ENCODE assay signal across 1 cellular context in the genomic region with DNA sequence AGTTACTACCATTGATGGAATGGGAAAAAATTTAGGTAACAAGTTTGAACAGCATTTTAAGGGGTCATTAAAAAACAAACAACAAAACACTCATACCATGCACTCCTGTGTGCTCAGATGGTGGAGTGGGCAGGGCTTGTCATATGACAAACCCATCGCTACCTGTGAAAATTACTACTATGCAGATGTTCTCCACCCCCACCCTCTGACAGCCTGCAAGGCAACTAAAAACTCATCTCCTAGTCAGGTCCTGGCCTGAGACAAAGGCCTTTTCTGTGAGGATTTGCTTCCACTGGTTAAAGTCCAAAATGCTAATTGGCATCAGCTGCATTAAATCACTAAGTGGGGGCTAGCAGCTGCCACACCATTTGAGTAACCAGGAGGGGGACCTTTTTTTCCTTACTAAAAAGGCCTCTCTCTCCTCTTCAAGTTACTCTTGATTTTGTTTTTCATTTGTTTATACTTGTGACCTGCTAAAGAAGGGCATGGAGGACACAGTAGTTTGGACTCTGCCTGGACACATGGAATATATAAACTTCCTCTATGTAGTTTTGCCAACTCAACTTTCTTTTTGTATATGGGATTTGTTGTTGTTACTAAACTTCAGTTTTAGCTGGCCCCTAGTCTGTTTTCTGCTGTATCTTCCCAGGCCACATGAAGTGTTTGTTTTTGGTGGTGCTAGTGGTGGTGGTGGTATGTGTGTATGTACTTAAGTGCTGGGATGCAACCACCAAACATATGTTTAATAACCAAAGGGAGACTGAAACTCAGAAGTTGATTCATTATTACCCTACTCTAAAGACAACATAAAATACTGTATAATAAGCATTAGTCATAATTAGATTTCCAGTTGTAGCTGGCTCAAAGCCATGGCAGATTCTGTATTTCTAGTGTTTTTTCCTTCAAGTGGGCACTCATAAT.
TF ChIP-seq lines count a peak whose summit lies in the region.

No MANE protein-coding gene starts in this region.

TF ChIP-seq in HepG2, 621 proteins besides CTCF, POLR2A, EP300 and RAD21 (continued from another document and continues in another):
- TF ChIP-seq, protein P1, sequence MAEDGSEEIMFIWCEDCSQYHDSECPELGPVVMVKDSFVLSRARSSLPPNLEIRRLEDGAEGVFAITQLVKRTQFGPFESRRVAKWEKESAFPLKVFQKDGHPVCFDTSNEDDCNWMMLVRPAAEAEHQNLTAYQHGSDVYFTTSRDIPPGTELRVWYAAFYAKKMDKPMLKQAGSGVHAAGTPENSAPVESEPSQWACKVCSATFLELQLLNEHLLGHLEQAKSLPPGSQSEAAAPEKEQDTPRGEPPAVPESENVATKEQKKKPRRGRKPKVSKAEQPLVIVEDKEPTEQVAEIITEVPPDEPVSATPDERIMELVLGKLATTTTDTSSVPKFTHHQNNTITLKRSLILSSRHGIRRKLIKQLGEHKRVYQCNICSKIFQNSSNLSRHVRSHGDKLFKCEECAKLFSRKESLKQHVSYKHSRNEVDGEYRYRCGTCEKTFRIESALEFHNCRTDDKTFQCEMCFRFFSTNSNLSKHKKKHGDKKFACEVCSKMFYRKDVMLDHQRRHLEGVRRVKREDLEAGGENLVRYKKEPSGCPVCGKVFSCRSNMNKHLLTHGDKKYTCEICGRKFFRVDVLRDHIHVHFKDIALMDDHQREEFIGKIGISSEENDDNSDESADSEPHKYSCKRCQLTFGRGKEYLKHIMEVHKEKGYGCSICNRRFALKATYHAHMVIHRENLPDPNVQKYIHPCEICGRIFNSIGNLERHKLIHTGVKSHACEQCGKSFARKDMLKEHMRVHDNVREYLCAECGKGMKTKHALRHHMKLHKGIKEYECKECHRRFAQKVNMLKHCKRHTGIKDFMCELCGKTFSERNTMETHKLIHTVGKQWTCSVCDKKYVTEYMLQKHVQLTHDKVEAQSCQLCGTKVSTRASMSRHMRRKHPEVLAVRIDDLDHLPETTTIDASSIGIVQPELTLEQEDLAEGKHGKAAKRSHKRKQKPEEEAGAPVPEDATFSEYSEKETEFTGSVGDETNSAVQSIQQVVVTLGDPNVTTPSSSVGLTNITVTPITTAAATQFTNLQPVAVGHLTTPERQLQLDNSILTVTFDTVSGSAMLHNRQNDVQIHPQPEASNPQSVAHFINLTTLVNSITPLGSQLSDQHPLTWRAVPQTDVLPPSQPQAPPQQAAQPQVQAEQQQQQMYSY (CRISPR knock-in tag; IDR thresholded peaks at IDR 0.05): no peak
- TF ChIP-seq, protein P2, sequence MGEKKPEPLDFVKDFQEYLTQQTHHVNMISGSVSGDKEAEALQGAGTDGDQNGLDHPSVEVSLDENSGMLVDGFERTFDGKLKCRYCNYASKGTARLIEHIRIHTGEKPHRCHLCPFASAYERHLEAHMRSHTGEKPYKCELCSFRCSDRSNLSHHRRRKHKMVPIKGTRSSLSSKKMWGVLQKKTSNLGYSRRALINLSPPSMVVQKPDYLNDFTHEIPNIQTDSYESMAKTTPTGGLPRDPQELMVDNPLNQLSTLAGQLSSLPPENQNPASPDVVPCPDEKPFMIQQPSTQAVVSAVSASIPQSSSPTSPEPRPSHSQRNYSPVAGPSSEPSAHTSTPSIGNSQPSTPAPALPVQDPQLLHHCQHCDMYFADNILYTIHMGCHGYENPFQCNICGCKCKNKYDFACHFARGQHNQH (CRISPR knock-in tag; IDR thresholded peaks at IDR 0.05): no peak
- TF ChIP-seq PAX8 (CRISPR knock-in tag; IDR thresholded peaks at IDR 0.05; ENCODE audit: borderline replicate concordance) (no peak), ZNF703 (CRISPR knock-in tag; IDR thresholded peaks at IDR 0.05; ENCODE audit: borderline replicate concordance) (no peak), ZNF446 (CRISPR knock-in tag; IDR thresholded peaks at IDR 0.05) (no peak), ETV5 (CRISPR knock-in tag; IDR thresholded peaks at IDR 0.05; ENCODE audit: borderline replicate concordance) (no peak), ZNF577 (CRISPR knock-in tag; IDR thresholded peaks at IDR 0.05; ENCODE audit: borderline replicate concordance, low read depth) (no peak), PHF21A (CRISPR knock-in tag; IDR thresholded peaks at IDR 0.05) (peak; percentile 58; the same call in 1 of the 2 replicates), ZNF230 (CRISPR knock-in tag; IDR thresholded peaks at IDR 0.05) (no peak), SOX5 (CRISPR knock-in tag; IDR thresholded peaks at IDR 0.05; ENCODE audit: borderline replicate concordance) (peak; percentile 64; the same call in 1 of the 2 replicates), ZNF614 (CRISPR knock-in tag; IDR thresholded peaks at IDR 0.05; ENCODE audit: borderline replicate concordance) (peak; percentile 18; the same call in 1 of the 2 replicates), ELF4 (CRISPR knock-in tag; IDR thresholded peaks at IDR 0.05; ENCODE audit: borderline replicate concordance) (0 out of 2 replicates have a peak, but pooled peaks have one; percentile 32), MIXL1 (CRISPR knock-in tag; IDR thresholded peaks at IDR 0.05) (peak; percentile 65; the same call in 1 of the 2 replicates), NFRKB (IDR thresholded peaks at IDR 0.05) (no peak), ATF1 (CRISPR knock-in tag; IDR thresholded peaks at IDR 0.05) (peak; percentile 50; the same call in 1 of the 2 replicates), RAD51 (IDR thresholded peaks at IDR 0.05; ENCODE audit: borderline replicate concordance) (no peak), NCOR1 (IDR thresholded peaks at IDR 0.05; ENCODE audit: borderline replicate concordance, low read length) (peak; percentile 72; the same call in 1 of the 2 replicates), SOX13 (IDR thresholded peaks at IDR 0.05) (no peak), SOX13 (CRISPR knock-in tag; conservative IDR thresholded peaks at IDR 0.05 in 1 of 2, IDR thresholded peaks at IDR 0.05 in 1 of 2) (peak in 1 of 2 experiments; percentile 69; a peak in 1 of 4 replicates), ZNF12 (CRISPR knock-in tag; IDR thresholded peaks at IDR 0.05) (no peak), ZSCAN22 (CRISPR knock-in tag; IDR thresholded peaks at IDR 0.05) (peak; percentile 52; the same call in 1 of the 2 replicates), JARID2 (CRISPR knock-in tag; IDR thresholded peaks at IDR 0.05; ENCODE audit: insufficient replicate concordance) (no peak), HDAC6 (IDR thresholded peaks at IDR 0.05; ENCODE audit: low read depth, low read length) (no peak), CREB1 (IDR thresholded peaks at IDR 0.05) (peak; percentile 39; the same call in 1 of the 2 replicates), CREB1 (CRISPR knock-in tag; IDR thresholded peaks at IDR 0.05) (peak; percentile 36), ZZZ3 (CRISPR knock-in tag; IDR thresholded peaks at IDR 0.05; ENCODE audit: borderline replicate concordance) (no peak), MAZ (IDR thresholded peaks at IDR 0.05; ENCODE audit: borderline replicate concordance, low read depth, low read length) (no peak), MAZ (CRISPR knock-in tag; IDR thresholded peaks at IDR 0.05; ENCODE audit: low read depth) (no peak), POGZ (CRISPR knock-in tag; IDR thresholded peaks at IDR 0.05) (no peak), XBP1 (CRISPR knock-in tag; IDR thresholded peaks at IDR 0.05) (no peak), RBM22 (optimal IDR thresholded peaks at IDR 0.05; ENCODE audit: low read length) (peak; percentile 71), CENPT (CRISPR knock-in tag; IDR thresholded peaks at IDR 0.05; ENCODE audit: low read depth) (no peak), HOXA7 (CRISPR knock-in tag; IDR thresholded peaks at IDR 0.05) (no peak), U2AF2 (IDR thresholded peaks at IDR 0.05; ENCODE audit: low read depth, low read length) (no peak)
- TF ChIP-seq, protein P3, sequence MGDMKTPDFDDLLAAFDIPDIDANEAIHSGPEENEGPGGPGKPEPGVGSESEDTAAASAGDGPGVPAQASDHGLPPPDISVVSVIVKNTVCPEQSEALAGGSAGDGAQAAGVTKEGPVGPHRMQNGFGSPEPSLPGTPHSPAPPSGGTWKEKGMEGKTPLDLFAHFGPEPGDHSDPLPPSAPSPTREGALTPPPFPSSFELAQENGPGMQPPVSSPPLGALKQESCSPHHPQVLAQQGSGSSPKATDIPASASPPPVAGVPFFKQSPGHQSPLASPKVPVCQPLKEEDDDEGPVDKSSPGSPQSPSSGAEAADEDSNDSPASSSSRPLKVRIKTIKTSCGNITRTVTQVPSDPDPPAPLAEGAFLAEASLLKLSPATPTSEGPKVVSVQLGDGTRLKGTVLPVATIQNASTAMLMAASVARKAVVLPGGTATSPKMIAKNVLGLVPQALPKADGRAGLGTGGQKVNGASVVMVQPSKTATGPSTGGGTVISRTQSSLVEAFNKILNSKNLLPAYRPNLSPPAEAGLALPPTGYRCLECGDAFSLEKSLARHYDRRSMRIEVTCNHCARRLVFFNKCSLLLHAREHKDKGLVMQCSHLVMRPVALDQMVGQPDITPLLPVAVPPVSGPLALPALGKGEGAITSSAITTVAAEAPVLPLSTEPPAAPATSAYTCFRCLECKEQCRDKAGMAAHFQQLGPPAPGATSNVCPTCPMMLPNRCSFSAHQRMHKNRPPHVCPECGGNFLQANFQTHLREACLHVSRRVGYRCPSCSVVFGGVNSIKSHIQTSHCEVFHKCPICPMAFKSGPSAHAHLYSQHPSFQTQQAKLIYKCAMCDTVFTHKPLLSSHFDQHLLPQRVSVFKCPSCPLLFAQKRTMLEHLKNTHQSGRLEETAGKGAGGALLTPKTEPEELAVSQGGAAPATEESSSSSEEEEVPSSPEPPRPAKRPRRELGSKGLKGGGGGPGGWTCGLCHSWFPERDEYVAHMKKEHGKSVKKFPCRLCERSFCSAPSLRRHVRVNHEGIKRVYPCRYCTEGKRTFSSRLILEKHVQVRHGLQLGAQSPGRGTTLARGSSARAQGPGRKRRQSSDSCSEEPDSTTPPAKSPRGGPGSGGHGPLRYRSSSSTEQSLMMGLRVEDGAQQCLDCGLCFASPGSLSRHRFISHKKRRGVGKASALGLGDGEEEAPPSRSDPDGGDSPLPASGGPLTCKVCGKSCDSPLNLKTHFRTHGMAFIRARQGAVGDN (CRISPR knock-in tag; IDR thresholded peaks at IDR 0.05): no peak
- TF ChIP-seq, protein P4, sequence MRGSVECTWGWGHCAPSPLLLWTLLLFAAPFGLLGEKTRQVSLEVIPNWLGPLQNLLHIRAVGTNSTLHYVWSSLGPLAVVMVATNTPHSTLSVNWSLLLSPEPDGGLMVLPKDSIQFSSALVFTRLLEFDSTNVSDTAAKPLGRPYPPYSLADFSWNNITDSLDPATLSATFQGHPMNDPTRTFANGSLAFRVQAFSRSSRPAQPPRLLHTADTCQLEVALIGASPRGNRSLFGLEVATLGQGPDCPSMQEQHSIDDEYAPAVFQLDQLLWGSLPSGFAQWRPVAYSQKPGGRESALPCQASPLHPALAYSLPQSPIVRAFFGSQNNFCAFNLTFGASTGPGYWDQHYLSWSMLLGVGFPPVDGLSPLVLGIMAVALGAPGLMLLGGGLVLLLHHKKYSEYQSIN (CRISPR knock-in tag; IDR thresholded peaks at IDR 0.05; ENCODE audit: borderline replicate concordance): no peak
- TF ChIP-seq, protein P5, sequence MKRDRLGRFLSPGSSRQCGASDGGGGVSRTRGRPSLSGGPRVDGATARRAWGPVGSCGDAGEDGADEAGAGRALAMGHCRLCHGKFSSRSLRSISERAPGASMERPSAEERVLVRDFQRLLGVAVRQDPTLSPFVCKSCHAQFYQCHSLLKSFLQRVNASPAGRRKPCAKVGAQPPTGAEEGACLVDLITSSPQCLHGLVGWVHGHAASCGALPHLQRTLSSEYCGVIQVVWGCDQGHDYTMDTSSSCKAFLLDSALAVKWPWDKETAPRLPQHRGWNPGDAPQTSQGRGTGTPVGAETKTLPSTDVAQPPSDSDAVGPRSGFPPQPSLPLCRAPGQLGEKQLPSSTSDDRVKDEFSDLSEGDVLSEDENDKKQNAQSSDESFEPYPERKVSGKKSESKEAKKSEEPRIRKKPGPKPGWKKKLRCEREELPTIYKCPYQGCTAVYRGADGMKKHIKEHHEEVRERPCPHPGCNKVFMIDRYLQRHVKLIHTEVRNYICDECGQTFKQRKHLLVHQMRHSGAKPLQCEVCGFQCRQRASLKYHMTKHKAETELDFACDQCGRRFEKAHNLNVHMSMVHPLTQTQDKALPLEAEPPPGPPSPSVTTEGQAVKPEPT (CRISPR knock-in tag; IDR thresholded peaks at IDR 0.05; ENCODE audit: low read depth): no peak
- TF ChIP-seq, protein P6, sequence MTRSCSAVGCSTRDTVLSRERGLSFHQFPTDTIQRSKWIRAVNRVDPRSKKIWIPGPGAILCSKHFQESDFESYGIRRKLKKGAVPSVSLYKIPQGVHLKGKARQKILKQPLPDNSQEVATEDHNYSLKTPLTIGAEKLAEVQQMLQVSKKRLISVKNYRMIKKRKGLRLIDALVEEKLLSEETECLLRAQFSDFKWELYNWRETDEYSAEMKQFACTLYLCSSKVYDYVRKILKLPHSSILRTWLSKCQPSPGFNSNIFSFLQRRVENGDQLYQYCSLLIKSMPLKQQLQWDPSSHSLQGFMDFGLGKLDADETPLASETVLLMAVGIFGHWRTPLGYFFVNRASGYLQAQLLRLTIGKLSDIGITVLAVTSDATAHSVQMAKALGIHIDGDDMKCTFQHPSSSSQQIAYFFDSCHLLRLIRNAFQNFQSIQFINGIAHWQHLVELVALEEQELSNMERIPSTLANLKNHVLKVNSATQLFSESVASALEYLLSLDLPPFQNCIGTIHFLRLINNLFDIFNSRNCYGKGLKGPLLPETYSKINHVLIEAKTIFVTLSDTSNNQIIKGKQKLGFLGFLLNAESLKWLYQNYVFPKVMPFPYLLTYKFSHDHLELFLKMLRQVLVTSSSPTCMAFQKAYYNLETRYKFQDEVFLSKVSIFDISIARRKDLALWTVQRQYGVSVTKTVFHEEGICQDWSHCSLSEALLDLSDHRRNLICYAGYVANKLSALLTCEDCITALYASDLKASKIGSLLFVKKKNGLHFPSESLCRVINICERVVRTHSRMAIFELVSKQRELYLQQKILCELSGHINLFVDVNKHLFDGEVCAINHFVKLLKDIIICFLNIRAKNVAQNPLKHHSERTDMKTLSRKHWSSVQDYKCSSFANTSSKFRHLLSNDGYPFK (CRISPR knock-in tag; IDR thresholded peaks at IDR 0.05; ENCODE audit: borderline replicate concordance): no peak
- TF ChIP-seq, protein P7, sequence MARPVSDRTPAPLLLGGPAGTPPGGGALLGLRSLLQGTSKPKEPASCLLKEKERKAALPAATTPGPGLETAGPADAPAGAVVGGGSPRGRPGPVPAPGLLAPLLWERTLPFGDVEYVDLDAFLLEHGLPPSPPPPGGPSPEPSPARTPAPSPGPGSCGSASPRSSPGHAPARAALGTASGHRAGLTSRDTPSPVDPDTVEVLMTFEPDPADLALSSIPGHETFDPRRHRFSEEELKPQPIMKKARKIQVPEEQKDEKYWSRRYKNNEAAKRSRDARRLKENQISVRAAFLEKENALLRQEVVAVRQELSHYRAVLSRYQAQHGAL (CRISPR knock-in tag; IDR thresholded peaks at IDR 0.05; ENCODE audit: not compliant biosample characterization): no peak
- TF ChIP-seq, protein P8, sequence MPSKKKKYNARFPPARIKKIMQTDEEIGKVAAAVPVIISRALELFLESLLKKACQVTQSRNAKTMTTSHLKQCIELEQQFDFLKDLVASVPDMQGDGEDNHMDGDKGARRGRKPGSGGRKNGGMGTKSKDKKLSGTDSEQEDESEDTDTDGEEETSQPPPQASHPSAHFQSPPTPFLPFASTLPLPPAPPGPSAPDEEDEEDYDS (CRISPR knock-in tag; IDR thresholded peaks at IDR 0.05): peak; percentile 21; the same call in 1 of the 2 replicates
- TF ChIP-seq, protein P9, sequence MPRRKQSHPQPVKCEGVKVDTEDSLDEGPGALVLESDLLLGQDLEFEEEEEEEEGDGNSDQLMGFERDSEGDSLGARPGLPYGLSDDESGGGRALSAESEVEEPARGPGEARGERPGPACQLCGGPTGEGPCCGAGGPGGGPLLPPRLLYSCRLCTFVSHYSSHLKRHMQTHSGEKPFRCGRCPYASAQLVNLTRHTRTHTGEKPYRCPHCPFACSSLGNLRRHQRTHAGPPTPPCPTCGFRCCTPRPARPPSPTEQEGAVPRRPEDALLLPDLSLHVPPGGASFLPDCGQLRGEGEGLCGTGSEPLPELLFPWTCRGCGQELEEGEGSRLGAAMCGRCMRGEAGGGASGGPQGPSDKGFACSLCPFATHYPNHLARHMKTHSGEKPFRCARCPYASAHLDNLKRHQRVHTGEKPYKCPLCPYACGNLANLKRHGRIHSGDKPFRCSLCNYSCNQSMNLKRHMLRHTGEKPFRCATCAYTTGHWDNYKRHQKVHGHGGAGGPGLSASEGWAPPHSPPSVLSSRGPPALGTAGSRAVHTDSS (CRISPR knock-in tag; conservative IDR thresholded peaks at IDR 0.05): no peak
